In genomic region chr9:78239506-78239905, GRCh38 we compare ENCODE assay signal across 9 cellular contexts. TPM values are rescaled to one million over a fixed set of nuclear protein-coding genes. Genes with fewer than 3 reads are reported as not detected.
DNase-seq lines count a peak whose midpoint lies in the region; ATAC-seq, FAIRE-seq and TF ChIP-seq lines count a peak whose summit lies in the region.
"Had no signal": no experiment of that assay in that cellular context is flagged by ENCODE, and none has a peak within 500 bp of the region (broad histone marks: within the 10 kb centered on the region; RNA-seq: fewer than 3 reads in every experiment).

No MANE protein-coding gene starts in this region.

- intact Hi-C loops in pancreas (cut with DNase I) (no loop called here), Right ventricle myocardium superior (cut with DNase I) (no loop called here)

- DNase-seq in G401 (ENCODE audit: low spot score) (peak; percentile 80), NCI-H69 (lab: John Stamatoyannopoulos, UW) (peak; percentile 28), epithelial cell of proximal tubule (ENCODE audit: low read depth) (peak; percentile 22), pancreas (peak in 2 of 6 donors; percentile 30 to 54), Right ventricle myocardium superior (no peak), medulla oblongata (ENCODE audit: extremely low spot score) (no peak)
- DNase-seq: tibial artery had no signal

- H3K4me3 ChIP-seq in epithelial cell of proximal tubule (ENCODE audit: low read depth, low read length) (no peak overlapping the region), pancreas (no peak overlapping the region)
- H3K4me3 ChIP-seq: tibial artery had no signal

- peaks cover 0 to 6% (median 0%) of the 10 kb centered on the region in 3 donors for H3K4me1 ChIP-seq in pancreas

- H3K9me3 ChIP-seq in pancreas, result no peaks in the 10 kb centered on the region
- H3K9me3 ChIP-seq: tibial artery had no signal

- ATAC-seq in pancreas (peak in 2 of 4 donors; percentile 42 to 47), Right ventricle myocardium superior (ENCODE audit: poor library complexity) (no peak), GM18519 (IDR thresholded peaks at IDR 0.05; ENCODE audit: low FRiP score, unreplicated experiment) (no peak)

- FAIRE-seq in pancreas (lab: Jason Lieb, UNC), result no peak
- FAIRE-seq: RCC 7860 had no signal

- 17 to 23% methylated on average over 5 of the region's 5 CpGs for WGBS in pancreas, 2 donors

- TF ChIP-seq CTCF in epithelial cell of proximal tubule (conservative IDR thresholded peaks at IDR 0.05; ENCODE audit: low read depth, low read length) (peak; percentile 82), pancreas (IDR thresholded peaks at IDR 0.05) (peak in 3 of 4 donors; percentile 25 to 30 (median 28))

- peaks cover 0 to 4% (median 0%) of the 10 kb centered on the region in 3 donors for H3K36me3 ChIP-seq in pancreas

- H3K27ac ChIP-seq in pancreas, result no peak overlapping the region
- H3K27ac ChIP-seq: tibial artery had no signal

- in situ Hi-C loops in G401 (cut with HindIII; ENCODE audit: low sequenced_read_pairs), result no loop called here

- no peaks in the 10 kb centered on the region for H3K27me3 ChIP-seq in pancreas
- H3K27me3 ChIP-seq: tibial artery had no signal

RNA-seq across cellular contexts. Expression of gene CEP78, which starts 3.6 kb away (rescaled TPM):
- total RNA-seq in G401 (2014; rRNA removed; shearing (Covaris generic)), result 86.5 and 109 TPM in 2 replicates
- 32.2 and 39.0 TPM in 2 replicates for total RNA-seq in epithelial cell of proximal tubule
- 1 to 10 TPM; 4.1 to 6.5 (median 5.4) TPM for total RNA-seq in pancreas
- 1 to 10 TPM; 3.3 to 5.2 TPM for polyA plus RNA-seq in pancreas
- total RNA-seq in Right ventricle myocardium superior, result 2.8 TPM

RNA-seq across cellular contexts. Expression of gene PSAT1, which starts 57.4 kb away (rescaled TPM):
- total RNA-seq in G401 (2014; rRNA removed; shearing (Covaris generic)), result 222 and 268 TPM in 2 replicates
- total RNA-seq in epithelial cell of proximal tubule (46.1 and 155 TPM in 2 replicates), pancreas (100 to 1,000 TPM in 1 of 6 donors, 10 to 100 TPM in 5; 16.5 to 189 (median 27.8) TPM), Right ventricle myocardium superior (0.83 TPM)
- polyA plus RNA-seq in pancreas, result 1 to 10 TPM; 9.0 to 9.1 TPM

Comparison
In these comparisons a context has a peak if more than half of its experiments do, and no peak if none do; other contexts are left out.
1. DNase-seq: peak in G401 (single experiment), NCI-H69 (single experiment) and epithelial cell of proximal tubule (single experiment); none in Right ventricle myocardium superior (single experiment) and medulla oblongata (single experiment).